9 cellular contexts compared by ENCODE assay signal in genomic region chr9:83537331-83538171, GRCh38. TPM values are rescaled to one million over a fixed set of nuclear protein-coding genes. Genes with fewer than 3 reads are reported as not detected.
A peak's percentile ranks its signal among the peaks of the same experiment; 100 is the strongest.
DNase-seq lines count a peak whose midpoint lies in the region; ATAC-seq and TF ChIP-seq lines count a peak whose summit lies in the region.
"Had no signal": no experiment of that assay in that cellular context is flagged by ENCODE, and none has a peak within 500 bp of the region (broad histone marks: within the 10 kb centered on the region; RNA-seq: fewer than 3 reads in every experiment).

No MANE protein-coding gene starts in this region.

- no peaks in the 10 kb centered on the region for H3K36me3 Mint-ChIP-seq in WTC11
- H3K36me3 Mint-ChIP-seq: activated naive CD4-positive, alpha-beta T cell treated with anti-CD3 and anti-CD28 coated beads, Interleukin-2, amount 50 U/mL, for 72 hours had no signal

- in situ Hi-C loops in gastrocnemius medialis (cut with MboI; ENCODE audit: low sequenced_read_pairs in 4 of 4) = loop anchor here in 2 of 4 donors (25.0 kb wide), 1 partner anchor 325 kb away; no protein-coding TSS in a partner anchor

- DNase-seq in GM03348 (ENCODE audit: low spot score) = peak; percentile 15
- peak; percentile 34 for DNase-seq in WTC11 (ENCODE audit: low spot score)
- DNase-seq in iPS DF 6.9 (ENCODE audit: low read depth, low spot score) = no peak
- DNase-seq in gastrocnemius medialis = no peak
- DNase-seq in NCI-H226 = no peak
- no peak for DNase-seq in activated CD4-positive, CD25-positive, alpha-beta regulatory T cell treated with anti-CD3 and anti-CD28 coated beads, Interleukin-2, amount 50 U/mL, for 72 hours

- peaks cover 20% of the 10 kb centered on the region for H3K4me1 Mint-ChIP-seq in WTC11

- no peaks in the 10 kb centered on the region for H3K9me3 ChIP-seq in iPS DF 6.9 (ENCODE audit: control insufficient read depth, insufficient read depth, low read length)
- H3K9me3 ChIP-seq in gastrocnemius medialis = no peaks in the 10 kb centered on the region

- intact Hi-C loops in gastrocnemius medialis (cut with DNase I; ENCODE audit: low total_unique reads) = no loop called here

- peaks cover 64% of the 10 kb centered on the region for H3K27me3 Mint-ChIP-seq in WTC11 (ENCODE audit: low read depth)

- peak overlapping the region; percentile 76; the same call in 1 of the 2 replicates for H3K4me3 ChIP-seq in iPS DF 6.9 (ENCODE audit: low read length)
- H3K4me3 ChIP-seq in gastrocnemius medialis = peak overlapping the region; percentile 65 to 82 (median 74)

- WGBS in iPS DF 6.9 (ENCODE audit: insufficient coverage, insufficient read length) = no CpG with 5 or more reads among the region's 63 CpGs

- no peaks in the 10 kb centered on the region for H3K9me3 Mint-ChIP-seq in WTC11
- H3K9me3 Mint-ChIP-seq: activated naive CD4-positive, alpha-beta T cell treated with anti-CD3 and anti-CD28 coated beads, Interleukin-2, amount 50 U/mL, for 72 hours had no signal

- POLR2A ChIA-PET in WTC11 (lab: Charles Lee) = interaction anchor here (1.0 to 1.4 kb wide), 2 partner anchors 11 to 318 kb away, joined by 4 to 6 read pairs; no protein-coding TSS in a partner anchor

- no peaks in the 10 kb centered on the region for H3K36me3 ChIP-seq in iPS DF 6.9 (ENCODE audit: control insufficient read depth, insufficient read depth, low read length)
- H3K36me3 ChIP-seq in gastrocnemius medialis = no peaks in the 10 kb centered on the region

- peak overlapping the region; percentile 76 for H3K4me3 Mint-ChIP-seq in WTC11

- peak; percentile 5 for ATAC-seq in WTC11
- peak in 1 of 2 donors; percentile 16 for ATAC-seq in gastrocnemius medialis
- ATAC-seq in GM21528 (IDR thresholded peaks at IDR 0.05; ENCODE audit: low FRiP score, unreplicated experiment) = no peak
- ATAC-seq in GM19452 (IDR thresholded peaks at IDR 0.05; ENCODE audit: unreplicated experiment) = no peak

- peaks cover 31% of the 10 kb centered on the region for H3K27me3 ChIP-seq in iPS DF 6.9 (ENCODE audit: control insufficient read depth, insufficient read depth, low read length)
- H3K27me3 ChIP-seq in gastrocnemius medialis = peaks cover 0 to 6% (median 0%) of the 10 kb centered on the region in 3 donors

- TF ChIP-seq CTCF in WTC11 (IDR thresholded peaks at IDR 0.05) = no peak
- no peak for TF ChIP-seq CTCF in gastrocnemius medialis (IDR thresholded peaks at IDR 0.05 in 4 of 5, conservative IDR thresholded peaks at IDR 0.05 in 1 of 5)

- no peak for TF ChIP-seq POLR2A in gastrocnemius medialis (IDR thresholded peaks at IDR 0.05)

- H3K27ac ChIP-seq in iPS DF 6.9 (ENCODE audit: low read length) = no peak overlapping the region
- peak overlapping the region; percentile 69 to 84 (median 82) for H3K27ac ChIP-seq in gastrocnemius medialis

- CTCF ChIA-PET in WTC11 (lab: Charles Lee) = interaction anchor here (0.7 to 7.1 kb wide), 16 partner anchors 11 to 475 kb away, joined by 3 to 68 read pairs (median 4); no protein-coding TSS in a partner anchor

- H3K4me1 ChIP-seq in iPS DF 6.9 (ENCODE audit: control insufficient read depth, insufficient read depth, low read length) (peaks cover 7% of the 10 kb centered on the region), gastrocnemius medialis (peaks cover 15 to 16% of the 10 kb centered on the region in 2 donors)

- no peak overlapping the region for H3K27ac Mint-ChIP-seq in WTC11
- H3K27ac Mint-ChIP-seq: activated naive CD4-positive, alpha-beta T cell treated with anti-CD3 and anti-CD28 coated beads, Interleukin-2, amount 50 U/mL, for 72 hours had no signal

TF ChIP-seq in WTC11, 78 proteins besides CTCF, POLR2A, EP300 and RAD21 (continues in another document):
- TF ChIP-seq ZBTB21 (CRISPR knock-in tag; IDR thresholded peaks at IDR 0.05; ENCODE audit: borderline replicate concordance) (no peak), TCF7 (CRISPR knock-in tag; IDR thresholded peaks at IDR 0.05; ENCODE audit: low read depth) (no peak), JAZF1 (CRISPR knock-in tag; IDR thresholded peaks at IDR 0.05) (no peak), GABPB1 (CRISPR knock-in tag; IDR thresholded peaks at IDR 0.05) (no peak), ZNF317 (CRISPR knock-in tag; IDR thresholded peaks at IDR 0.05; ENCODE audit: borderline replicate concordance, low read depth) (no peak), ZNF121 (CRISPR knock-in tag; IDR thresholded peaks at IDR 0.05) (no peak), ZNF396 (CRISPR knock-in tag; IDR thresholded peaks at IDR 0.05; ENCODE audit: borderline replicate concordance) (no peak), STAT6 (CRISPR knock-in tag; conservative IDR thresholded peaks at IDR 0.05; ENCODE audit: low read depth) (no peak), MAX (CRISPR knock-in tag; IDR thresholded peaks at IDR 0.05) (peak; percentile 34; the same call in 1 of the 2 replicates)
- TF ChIP-seq, protein P1, sequence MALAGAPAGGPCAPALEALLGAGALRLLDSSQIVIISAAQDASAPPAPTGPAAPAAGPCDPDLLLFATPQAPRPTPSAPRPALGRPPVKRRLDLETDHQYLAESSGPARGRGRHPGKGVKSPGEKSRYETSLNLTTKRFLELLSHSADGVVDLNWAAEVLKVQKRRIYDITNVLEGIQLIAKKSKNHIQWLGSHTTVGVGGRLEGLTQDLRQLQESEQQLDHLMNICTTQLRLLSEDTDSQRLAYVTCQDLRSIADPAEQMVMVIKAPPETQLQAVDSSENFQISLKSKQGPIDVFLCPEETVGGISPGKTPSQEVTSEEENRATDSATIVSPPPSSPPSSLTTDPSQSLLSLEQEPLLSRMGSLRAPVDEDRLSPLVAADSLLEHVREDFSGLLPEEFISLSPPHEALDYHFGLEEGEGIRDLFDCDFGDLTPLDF (CRISPR knock-in tag; IDR thresholded peaks at IDR 0.05) = 0 out of 2 replicates have a peak, but pooled peaks have one; percentile 28
- TF ChIP-seq, protein P2, sequence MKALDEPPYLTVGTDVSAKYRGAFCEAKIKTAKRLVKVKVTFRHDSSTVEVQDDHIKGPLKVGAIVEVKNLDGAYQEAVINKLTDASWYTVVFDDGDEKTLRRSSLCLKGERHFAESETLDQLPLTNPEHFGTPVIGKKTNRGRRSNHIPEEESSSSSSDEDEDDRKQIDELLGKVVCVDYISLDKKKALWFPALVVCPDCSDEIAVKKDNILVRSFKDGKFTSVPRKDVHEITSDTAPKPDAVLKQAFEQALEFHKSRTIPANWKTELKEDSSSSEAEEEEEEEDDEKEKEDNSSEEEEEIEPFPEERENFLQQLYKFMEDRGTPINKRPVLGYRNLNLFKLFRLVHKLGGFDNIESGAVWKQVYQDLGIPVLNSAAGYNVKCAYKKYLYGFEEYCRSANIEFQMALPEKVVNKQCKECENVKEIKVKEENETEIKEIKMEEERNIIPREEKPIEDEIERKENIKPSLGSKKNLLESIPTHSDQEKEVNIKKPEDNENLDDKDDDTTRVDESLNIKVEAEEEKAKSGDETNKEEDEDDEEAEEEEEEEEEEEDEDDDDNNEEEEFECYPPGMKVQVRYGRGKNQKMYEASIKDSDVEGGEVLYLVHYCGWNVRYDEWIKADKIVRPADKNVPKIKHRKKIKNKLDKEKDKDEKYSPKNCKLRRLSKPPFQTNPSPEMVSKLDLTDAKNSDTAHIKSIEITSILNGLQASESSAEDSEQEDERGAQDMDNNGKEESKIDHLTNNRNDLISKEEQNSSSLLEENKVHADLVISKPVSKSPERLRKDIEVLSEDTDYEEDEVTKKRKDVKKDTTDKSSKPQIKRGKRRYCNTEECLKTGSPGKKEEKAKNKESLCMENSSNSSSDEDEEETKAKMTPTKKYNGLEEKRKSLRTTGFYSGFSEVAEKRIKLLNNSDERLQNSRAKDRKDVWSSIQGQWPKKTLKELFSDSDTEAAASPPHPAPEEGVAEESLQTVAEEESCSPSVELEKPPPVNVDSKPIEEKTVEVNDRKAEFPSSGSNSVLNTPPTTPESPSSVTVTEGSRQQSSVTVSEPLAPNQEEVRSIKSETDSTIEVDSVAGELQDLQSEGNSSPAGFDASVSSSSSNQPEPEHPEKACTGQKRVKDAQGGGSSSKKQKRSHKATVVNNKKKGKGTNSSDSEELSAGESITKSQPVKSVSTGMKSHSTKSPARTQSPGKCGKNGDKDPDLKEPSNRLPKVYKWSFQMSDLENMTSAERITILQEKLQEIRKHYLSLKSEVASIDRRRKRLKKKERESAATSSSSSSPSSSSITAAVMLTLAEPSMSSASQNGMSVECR (CRISPR knock-in tag; IDR thresholded peaks at IDR 0.05; ENCODE audit: borderline replicate concordance) = no peak
- TF ChIP-seq, protein P3, sequence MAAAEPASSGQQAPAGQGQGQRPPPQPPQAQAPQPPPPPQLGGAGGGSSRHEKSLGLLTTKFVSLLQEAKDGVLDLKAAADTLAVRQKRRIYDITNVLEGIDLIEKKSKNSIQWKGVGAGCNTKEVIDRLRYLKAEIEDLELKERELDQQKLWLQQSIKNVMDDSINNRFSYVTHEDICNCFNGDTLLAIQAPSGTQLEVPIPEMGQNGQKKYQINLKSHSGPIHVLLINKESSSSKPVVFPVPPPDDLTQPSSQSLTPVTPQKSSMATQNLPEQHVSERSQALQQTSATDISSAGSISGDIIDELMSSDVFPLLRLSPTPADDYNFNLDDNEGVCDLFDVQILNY (CRISPR knock-in tag; IDR thresholded peaks at IDR 0.05) = 0 out of 2 replicates have a peak, but pooled peaks have one; percentile 20

RNA-seq across cellular contexts. Expression of gene FRMD3, which starts 0.7 kb away (rescaled TPM):
- 0.89 to 1.4 TPM (median 1.0 TPM) in 3 replicates for total RNA-seq in WTC11 (2021)
- total RNA-seq in gastrocnemius medialis = 100 to 1,000 TPM in 2 of 4 donors, 10 to 100 TPM in 2; 62.3 to 120 (median 94.6) TPM

Comparison
In these comparisons a context has a peak if more than half of its experiments do, and no peak if none do; other contexts are left out.
1. DNase-seq: peak in GM03348 (single experiment) and WTC11 (single experiment); none in iPS DF 6.9 (single experiment), gastrocnemius medialis (0 of 2), NCI-H226 (single experiment) and activated CD4-positive, CD25-positive, alpha-beta regulatory T cell treated with anti-CD3 and anti-CD28 coated beads, Interleukin-2, amount 50 U/mL, for 72 hours (single experiment).
2. RNA of gene FRMD3, which starts 0.7 kb away (total RNA-seq): 62.3 to 120 TPM in gastrocnemius medialis; 0.89 to 1.4 TPM in WTC11; every median in the first group is over 10 times any median in the second.